In genomic region chr4:57148177-57148576, GRCh38 we compare ENCODE assay signal across 2 cellular contexts.
TF ChIP-seq lines count a peak whose summit lies in the region.

No MANE protein-coding gene starts in this region.

TF ChIP-seq in SK-N-SH, 30 proteins besides CTCF, POLR2A, EP300 and RAD21 (continued from another document):
- TF ChIP-seq SMC3 (IDR thresholded peaks at IDR 0.05; ENCODE audit: low read depth, low read length): no peak
- TF ChIP-seq TEAD4 (IDR thresholded peaks at IDR 0.05; ENCODE audit: borderline replicate concordance, insufficient read depth): no peak
- TF ChIP-seq TCF12 (IDR thresholded peaks at IDR 0.05): no peak
- no peak for TF ChIP-seq GABPA (IDR thresholded peaks at IDR 0.05; ENCODE audit: low read depth)
- no peak for TF ChIP-seq SIN3A (IDR thresholded peaks at IDR 0.05; ENCODE audit: borderline replicate concordance, low read depth, low read length)
- no peak for TF ChIP-seq USF1 (IDR thresholded peaks at IDR 0.05; ENCODE audit: borderline replicate concordance, low read depth)
- TF ChIP-seq EZH2phosphoT487 (IDR thresholded peaks at IDR 0.05; ENCODE audit: borderline replicate concordance, low read depth): no peak
- TF ChIP-seq REST (IDR thresholded peaks at IDR 0.05; ENCODE audit: low read depth, low read length): no peak
- TF ChIP-seq FOSL2 (IDR thresholded peaks at IDR 0.05; ENCODE audit: borderline replicate concordance, low read depth): no peak
- no peak for TF ChIP-seq USF2 (IDR thresholded peaks at IDR 0.05; ENCODE audit: borderline replicate concordance, low read depth, low read length)
- no peak for TF ChIP-seq RCOR1 (IDR thresholded peaks at IDR 0.05; ENCODE audit: low read length)

TF ChIP-seq in SK-N-SH treated with all-trans-retinoic acid at 6 μM for 48 hours, 23 proteins besides CTCF, POLR2A, EP300 and RAD21 (continued from another document):
- TF ChIP-seq, protein P1, sequence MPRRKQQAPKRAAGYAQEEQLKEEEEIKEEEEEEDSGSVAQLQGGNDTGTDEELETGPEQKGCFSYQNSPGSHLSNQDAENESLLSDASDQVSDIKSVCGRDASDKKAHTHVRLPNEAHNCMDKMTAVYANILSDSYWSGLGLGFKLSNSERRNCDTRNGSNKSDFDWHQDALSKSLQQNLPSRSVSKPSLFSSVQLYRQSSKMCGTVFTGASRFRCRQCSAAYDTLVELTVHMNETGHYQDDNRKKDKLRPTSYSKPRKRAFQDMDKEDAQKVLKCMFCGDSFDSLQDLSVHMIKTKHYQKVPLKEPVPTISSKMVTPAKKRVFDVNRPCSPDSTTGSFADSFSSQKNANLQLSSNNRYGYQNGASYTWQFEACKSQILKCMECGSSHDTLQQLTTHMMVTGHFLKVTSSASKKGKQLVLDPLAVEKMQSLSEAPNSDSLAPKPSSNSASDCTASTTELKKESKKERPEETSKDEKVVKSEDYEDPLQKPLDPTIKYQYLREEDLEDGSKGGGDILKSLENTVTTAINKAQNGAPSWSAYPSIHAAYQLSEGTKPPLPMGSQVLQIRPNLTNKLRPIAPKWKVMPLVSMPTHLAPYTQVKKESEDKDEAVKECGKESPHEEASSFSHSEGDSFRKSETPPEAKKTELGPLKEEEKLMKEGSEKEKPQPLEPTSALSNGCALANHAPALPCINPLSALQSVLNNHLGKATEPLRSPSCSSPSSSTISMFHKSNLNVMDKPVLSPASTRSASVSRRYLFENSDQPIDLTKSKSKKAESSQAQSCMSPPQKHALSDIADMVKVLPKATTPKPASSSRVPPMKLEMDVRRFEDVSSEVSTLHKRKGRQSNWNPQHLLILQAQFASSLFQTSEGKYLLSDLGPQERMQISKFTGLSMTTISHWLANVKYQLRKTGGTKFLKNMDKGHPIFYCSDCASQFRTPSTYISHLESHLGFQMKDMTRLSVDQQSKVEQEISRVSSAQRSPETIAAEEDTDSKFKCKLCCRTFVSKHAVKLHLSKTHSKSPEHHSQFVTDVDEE (CRISPR knock-in tag; IDR thresholded peaks at IDR 0.05): no peak
- TF ChIP-seq ISL1 (CRISPR knock-in tag; IDR thresholded peaks at IDR 0.05) (no peak), RARB (CRISPR knock-in tag; IDR thresholded peaks at IDR 0.05) (no peak), BACH2 (CRISPR knock-in tag; IDR thresholded peaks at IDR 0.05; ENCODE audit: borderline replicate concordance) (no peak), ZNF565 (CRISPR knock-in tag; conservative IDR thresholded peaks at IDR 0.05; ENCODE audit: low read depth) (no peak), ZFP3 (CRISPR knock-in tag; IDR thresholded peaks at IDR 0.05) (no peak), ESRRG (CRISPR knock-in tag; IDR thresholded peaks at IDR 0.05) (no peak), TCF4 (CRISPR knock-in tag; IDR thresholded peaks at IDR 0.05; ENCODE audit: borderline replicate concordance) (no peak), PPARA (CRISPR knock-in tag; IDR thresholded peaks at IDR 0.05; ENCODE audit: borderline replicate concordance) (no peak), SNAI2 (CRISPR knock-in tag; IDR thresholded peaks at IDR 0.05) (no peak), ZNF8 (CRISPR knock-in tag; IDR thresholded peaks at IDR 0.05) (no peak)
